Comparison of ENCODE assay signal across 24 cellular contexts in genomic region chr18:37405229-37405628, GRCh38.
"Had no signal": no experiment of that assay in that cellular context is flagged by ENCODE, and none has a peak within 500 bp of the region (broad histone marks: within the 10 kb centered on the region; RNA-seq: fewer than 3 reads in every experiment).

No MANE protein-coding gene starts in this region.

- H3K27me3 Mint-ChIP-seq: activated B cell treated with CpG ODN at 0.5 μM for 24 hours; activated CD4-positive, alpha-beta memory T cell treated with anti-CD3 and anti-CD28 coated beads, Interleukin-2, amount 10 ng/mL, durations not matched to agents 7 days and 5 days; activated CD4-positive, alpha-beta T cell treated with anti-CD3 and anti-CD28 coated beads, Interleukin-2, amount 10 ng/mL, durations not matched to agents 24 days and 14 days; IgD-negative memory B cell had no signal

- H3K9me3 Mint-ChIP-seq: activated B cell treated with CpG ODN at 0.5 μM for 24 hours; activated CD4-positive, alpha-beta memory T cell treated with anti-CD3 and anti-CD28 coated beads, Interleukin-2, amount 10 ng/mL, durations not matched to agents 7 days and 5 days; activated CD4-positive, alpha-beta T cell treated with anti-CD3 and anti-CD28 coated beads, Interleukin-2, amount 10 ng/mL, durations not matched to agents 24 days and 14 days; activated T-cell treated with anti-CD3 and anti-CD28 coated beads, Interleukin-2, amount 50 U/mL, for 72 hours; activated T-helper 2 cell treated with anti-CD3 and anti-CD28 coated beads, Interferon-gamma antibody, Interleukin-2, Interleukin-4, amounts not matched to agents 10 μg/mL and 5 μg/mL and 100 μg/mL, durations not matched to agents 14 hours and 24 hours and 36 hours; IgD-negative memory B cell; T-cell had no signal

- H3K4me3 Mint-ChIP-seq: activated B cell treated with CpG ODN at 0.5 μM for 24 hours; activated CD4-positive, alpha-beta memory T cell treated with anti-CD3 and anti-CD28 coated beads, Interleukin-2, amount 10 ng/mL, durations not matched to agents 7 days and 5 days; activated CD4-positive, alpha-beta T cell treated with anti-CD3 and anti-CD28 coated beads, Interleukin-2, amount 10 ng/mL, durations not matched to agents 24 days and 14 days; activated T-cell treated with anti-CD3 and anti-CD28 coated beads, Interleukin-2, amount 50 U/mL, for 72 hours; IgD-negative memory B cell; T-cell had no signal

- H3K36me3 Mint-ChIP-seq: IgD-negative memory B cell, T-cell had no signal

- H3K4me1 Mint-ChIP-seq: activated B cell treated with CpG ODN at 0.5 μM for 24 hours; activated CD4-positive, alpha-beta memory T cell treated with anti-CD3 and anti-CD28 coated beads, Interleukin-2, amount 10 ng/mL, durations not matched to agents 7 days and 5 days; activated CD4-positive, alpha-beta T cell treated with anti-CD3 and anti-CD28 coated beads, Interleukin-2, amount 10 ng/mL, durations not matched to agents 24 days and 14 days; IgD-negative memory B cell had no signal

- DNase-seq: activated B cell treated with CpG ODN at 0.5 μM for 24 hours; activated CD4-positive, alpha-beta memory T cell treated with anti-CD3 and anti-CD28 coated beads, Interleukin-2, amount 10 ng/mL, durations not matched to agents 7 days and 5 days; activated CD4-positive, alpha-beta T cell treated with anti-CD3 and anti-CD28 coated beads for 1 hour; activated CD4-positive, alpha-beta T cell treated with anti-CD3 and anti-CD28 coated beads, Interleukin-2, amount 10 ng/mL, durations not matched to agents 24 days and 14 days; activated CD8-positive, alpha-beta memory T cell treated with anti-CD3 and anti-CD28 coated beads, Interleukin-2, amount 50 U/mL, for 4 hours; activated gamma-delta T cell treated with Interleukin-2 at 50 U/mL for 16 hours; activated naive CD4-positive, alpha-beta T cell treated with anti-CD3 and anti-CD28 coated beads, Interleukin-2, amount 50 U/mL, for 16 hours; activated T-cell treated with anti-CD3 and anti-CD28 coated beads, Interleukin-2, amount 50 U/mL, for 72 hours; aorta; Kasumi-1; NCI-H1092; NCI-H1417; NCI-H1930; NCI-H2171; NCI-H2227 treated with DMSO at 0.1 percent for 48 hours; NCI-H446 treated with DMSO at 0.1 percent for 48 hours; NCI-H526; NCI-H774; SIG-M5; T-cell; T-helper 2 cell; T1000 had no signal

- H3K27ac Mint-ChIP-seq: activated B cell treated with CpG ODN at 0.5 μM for 24 hours; activated CD4-positive, alpha-beta memory T cell treated with anti-CD3 and anti-CD28 coated beads, Interleukin-2, amount 10 ng/mL, durations not matched to agents 7 days and 5 days; activated CD4-positive, alpha-beta T cell treated with anti-CD3 and anti-CD28 coated beads, Interleukin-2, amount 10 ng/mL, durations not matched to agents 24 days and 14 days; activated T-cell treated with anti-CD3 and anti-CD28 coated beads, Interleukin-2, amount 50 U/mL, for 72 hours; activated T-helper 2 cell treated with anti-CD3 and anti-CD28 coated beads, Interferon-gamma antibody, Interleukin-2, Interleukin-4, amounts not matched to agents 10 μg/mL and 5 μg/mL and 100 μg/mL, durations not matched to agents 14 hours and 24 hours and 36 hours; IgD-negative memory B cell; T-cell had no signal

- ATAC-seq: activated T-cell treated with anti-CD3 and anti-CD28 coated beads, Interleukin-2, amount 50 U/mL, for 72 hours; T-cell had no signal
